In genomic region chr3:52043750-52044149, GRCh38 we compare ENCODE assay signal across 26 cellular contexts. TPM values are rescaled to one million over a fixed set of nuclear protein-coding genes. Genes with fewer than 3 reads are reported as not detected.
A peak's percentile ranks its signal among the peaks of the same experiment; 100 is the strongest.
DNase-seq lines count a peak whose midpoint lies in the region; ATAC-seq, FAIRE-seq and TF ChIP-seq lines count a peak whose summit lies in the region.
"Had no signal": no experiment of that assay in that cellular context is flagged by ENCODE, and none has a peak within 500 bp of the region (broad histone marks: within the 10 kb centered on the region; RNA-seq: fewer than 3 reads in every experiment).

No MANE protein-coding gene starts in this region.

- H3K36me3 ChIP-seq in H1 (ENCODE audit: control insufficient read depth in 2 of 4, insufficient read depth in 4 of 4, low read length in 3 of 4) (no peaks in the 10 kb centered on the region), stomach (peaks cover 0 to 8% (median 4%) of the 10 kb centered on the region in 4 donors)

- no peak overlapping the region for H2BK15ac ChIP-seq in H1 (ENCODE audit: low read length)

- H3K9me3 Mint-ChIP-seq in activated T-helper 17 cell treated with anti-CD3 and anti-CD28 coated beads, Interleukin-2, amount 50 U/mL, for 72 hours, result no peaks in the 10 kb centered on the region
- H3K9me3 Mint-ChIP-seq: activated CD4-positive, alpha-beta T cell treated with anti-CD3 and anti-CD28 coated beads, Interleukin-2, amount 10 ng/mL, durations not matched to agents 7 days and 5 days; HFFc6; stimulated activated naive CD8-positive, alpha-beta T cell treated with anti-CD3 and anti-CD28 coated beads, Interleukin-15, amount 100 ng/mL, for 72 hours had no signal

- DNase-seq in DMS 273 (lab: John Stamatoyannopoulos, UW; ENCODE audit: unreplicated experiment) (peak; percentile 38), DMS 273 treated with DMSO at 0.1 percent for 48 hours (lab: John Stamatoyannopoulos, UW) (no peak), H1 (ENCODE audit: low read depth in 1 of 2, low spot score in 2 of 2) (no peak), substantia nigra (lab: John Stamatoyannopoulos, UW) (peak in 1 of 49 donors; percentile 34), stomach (no peak), left colon (no peak)
- DNase-seq in stimulated activated CD4-positive, alpha-beta T cell treated with anti-CD3 and anti-CD28 coated beads, Interleukin-1b, Interleukin-23, amount 100 ng/mL, for 48 hours, result no peak
- DNase-seq: activated CD4-positive, alpha-beta T cell treated with anti-CD3 and anti-CD28 coated beads, Interleukin-2, amount 10 ng/mL, durations not matched to agents 7 days and 5 days; activated CD8-positive, alpha-beta memory T cell treated with anti-CD3 and anti-CD28 coated beads, Interleukin-2, amount 50 U/mL, for 48 hours; activated gamma-delta T cell; AML-193; Caco-2; glutamatergic neuron; HFFc6; left ventricle myocardium superior; NCI-H1417; NCI-H526 treated with DMSO at 0.1 percent for 48 hours; SHP77; small intestine; stimulated activated CD4-positive, alpha-beta T cell treated with anti-CD3 and anti-CD28 coated beads, Interleukin-4, amount 100 ng/mL, for 1 hour; stimulated activated naive CD8-positive, alpha-beta T cell treated with anti-CD3 and anti-CD28 coated beads, Interleukin-15, amount 100 ng/mL, for 72 hours had no signal

- no peak overlapping the region for H4K5ac ChIP-seq in H1 (ENCODE audit: insufficient read length, low read depth, low read length)

- H3K4me3 ChIP-seq in H1 (ENCODE audit: extremely low read depth in 1 of 4, insufficient read depth in 2 of 4, low read depth in 3 of 4, low read length in 4 of 4) (no peak overlapping the region), stomach (no peak overlapping the region)

- intact Hi-C loops in stomach (cut with DNase I; ENCODE audit: low total_unique reads), result no loop called here
- intact Hi-C loops in left colon (cut with DNase I, micrococcal nuclease), result no loop called here

- no peaks in the 10 kb centered on the region for H3K4me1 Mint-ChIP-seq in activated T-helper 17 cell treated with anti-CD3 and anti-CD28 coated beads, Interleukin-2, amount 50 U/mL, for 72 hours

- H2AK5ac ChIP-seq in H1 (ENCODE audit: low read depth, low read length), result peak overlapping the region; percentile 24; the same call in 1 of the 2 replicates

- no peak overlapping the region for H2BK120ac ChIP-seq in H1 (replicated peaks; ENCODE audit: low read depth, low read length)

- no peak overlapping the region for H4K8ac ChIP-seq in H1 (ENCODE audit: extremely low read depth, insufficient read depth, low read length)

- H2BK12ac ChIP-seq in H1 (ENCODE audit: low read depth, low read length), result peak overlapping the region; percentile 60; the same call in 1 of the 2 replicates

- H3K23ac ChIP-seq in H1 (ENCODE audit: insufficient read length), result no peak overlapping the region

- no peaks in the 10 kb centered on the region for H3K23me2 ChIP-seq in H1 (ENCODE audit: low read depth, low read length)

- TF ChIP-seq EP300 in H1 (IDR thresholded peaks at IDR 0.05; ENCODE audit: borderline replicate concordance in 1 of 2, low read depth in 2 of 2, low read length in 2 of 2) (no peak), stomach (IDR thresholded peaks at IDR 0.05) (no peak)

- H3K4me2 ChIP-seq in H1 (ENCODE audit: insufficient read depth in 1 of 2, low read depth in 2 of 2, low read length in 2 of 2), result no peak overlapping the region

- no peak overlapping the region for H3K56ac ChIP-seq in H1 (replicated peaks; ENCODE audit: insufficient read length, low read depth, low read length)

- ATAC-seq in activated T-helper 17 cell treated with anti-CD3 and anti-CD28 coated beads, Interleukin-2, amount 50 U/mL, for 72 hours (replicated peaks), result no peak
- no peak for ATAC-seq in left colon
- ATAC-seq: left ventricle myocardium superior; stimulated activated naive CD8-positive, alpha-beta T cell treated with anti-CD3 and anti-CD28 coated beads, Interleukin-15, amount 100 ng/mL, for 72 hours had no signal

- no peak for TF ChIP-seq CTCF in H1 (IDR thresholded peaks at IDR 0.05; ENCODE audit: control extremely low read depth in 1 of 3, insufficient read depth in 1 of 3, low read depth in 1 of 3, low read length in 3 of 3)
- TF ChIP-seq CTCF in stomach (IDR thresholded peaks at IDR 0.05), result no peak

- no peaks in the 10 kb centered on the region for H3K79me2 ChIP-seq in H1 (ENCODE audit: control insufficient read depth in 1 of 2, insufficient read depth in 2 of 2, low read length in 2 of 2)

- H4K91ac ChIP-seq in H1 (replicated peaks; ENCODE audit: insufficient read length, low read length), result no peak overlapping the region

- H3K4me1 ChIP-seq in H1 (replicated peaks in 1 of 4; ENCODE audit: control insufficient read depth in 3 of 4, insufficient read depth in 4 of 4, low read length in 3 of 4) (peaks cover 0 to 8% (median 3%) of the 10 kb centered on the region in 4 experiments; a peak in 5 of 7 replicates), stomach (peaks cover 34 to 55% (median 43%) of the 10 kb centered on the region in 4 donors)
- H3K4me1 ChIP-seq: Caco-2 had no signal

- no peak for TF ChIP-seq POLR2A in H1 (IDR thresholded peaks at IDR 0.05; ENCODE audit: control extremely low read depth in 1 of 2, low read depth in 2 of 2, low read length in 2 of 2)
- no peak for TF ChIP-seq POLR2A in stomach (IDR thresholded peaks at IDR 0.05)

- H4K20me1 ChIP-seq in H1 (replicated peaks in 1 of 2; ENCODE audit: control insufficient read depth in 1 of 2, insufficient read depth in 2 of 2, low read length in 2 of 2), result no peaks in the 10 kb centered on the region

- no peaks in the 10 kb centered on the region for H3K36me3 Mint-ChIP-seq in activated T-helper 17 cell treated with anti-CD3 and anti-CD28 coated beads, Interleukin-2, amount 50 U/mL, for 72 hours (ENCODE audit: low read depth)

- WGBS in H1 (ENCODE audit: extremely low coverage in 1 of 2, insufficient coverage in 1 of 2, insufficient read length in 1 of 2, insufficient replicate concordance in 2 of 2, low coverage in 1 of 2, low lambda C conversion rate in 2 of 2, missing lambda C conversion rate in 1 of 2), 2 experiments, result 86% methylated on average over 6 of the region's 6 CpGs; no CpG with 5 or more reads in 1 of the 2 experiments
- WGBS in stomach, 5 donors, result 38 to 65% (median 53%) methylated on average over 6 of the region's 6 CpGs

- no peak overlapping the region for H3K4ac ChIP-seq in H1 (replicated peaks; ENCODE audit: insufficient read length, low read depth, low read length)

- no peak for TF ChIP-seq RAD21 in H1 (IDR thresholded peaks at IDR 0.05 in 1 of 2, conservative IDR thresholded peaks at IDR 0.05 in 1 of 2; ENCODE audit: low read depth in 2 of 2, low read length in 2 of 2)

- no peak for FAIRE-seq in H1 (lab: Jason Lieb, UNC)
- FAIRE-seq: GM18507, small intestine, urothelium cell line had no signal

- no peak overlapping the region for H2AFZ ChIP-seq in H1 (ENCODE audit: low read length)

- H3K27ac ChIP-seq in H1 (ENCODE audit: low read depth, low read length) (no peak overlapping the region), substantia nigra (ENCODE audit: low read depth, low read length, poor library complexity, severe bottlenecking) (peak overlapping the region; percentile 100), stomach (peak overlapping the region in 2 of 5 donors; percentile 2 to 59)
- H3K27ac ChIP-seq: 22Rv1 had no signal

- peak overlapping the region; percentile 66 for H3K27ac Mint-ChIP-seq in activated T-helper 17 cell treated with anti-CD3 and anti-CD28 coated beads, Interleukin-2, amount 50 U/mL, for 72 hours
- H3K27ac Mint-ChIP-seq: progenitor cell of endocrine pancreas had no signal

- no peak overlapping the region for H3K9ac ChIP-seq in H1 (replicated peaks in 1 of 4; ENCODE audit: extremely low read depth in 1 of 4, low read depth in 3 of 4, low read length in 3 of 4)

- H3K9me3 ChIP-seq in H1 (ENCODE audit: insufficient read depth in 2 of 2, low read depth in 1 of 2, low read length in 1 of 2) (no peaks in the 10 kb centered on the region), stomach (no peaks in the 10 kb centered on the region)
- H3K9me3 ChIP-seq: Caco-2 had no signal

- no peak overlapping the region for H3K18ac ChIP-seq in H1 (ENCODE audit: extremely low read depth, low read length)

- no peak overlapping the region for H2BK20ac ChIP-seq in H1 (ENCODE audit: low read length)

- H2BK5ac ChIP-seq in H1 (ENCODE audit: low read depth, low read length), result no peak overlapping the region

- CTCF ChIA-PET in H1 (lab: Charles Lee; ENCODE audit: partially characterized antibody), result interaction anchor here (1.2 to 33.0 kb wide), 8 partner anchors 10 to 341 kb away, joined by 3 to 984 read pairs (median 14); partner anchors contain the start of gene DUSP7

- H3K14ac ChIP-seq in H1 (ENCODE audit: insufficient read length), result no peak overlapping the region

- no peaks in the 10 kb centered on the region for H3K27me3 ChIP-seq in H1 (replicated peaks in 1 of 4; ENCODE audit: control insufficient read depth in 3 of 4, extremely low read depth in 1 of 4, insufficient read depth in 3 of 4, low read length in 3 of 4)
- no peaks in the 10 kb centered on the region for H3K27me3 ChIP-seq in stomach

- no peaks in the 10 kb centered on the region for H3K79me1 ChIP-seq in H1 (ENCODE audit: low read depth, low read length)

- no peak overlapping the region for H3K4me3 Mint-ChIP-seq in activated T-helper 17 cell treated with anti-CD3 and anti-CD28 coated beads, Interleukin-2, amount 50 U/mL, for 72 hours
- H3K4me3 Mint-ChIP-seq: activated CD4-positive, alpha-beta T cell treated with anti-CD3 and anti-CD28 coated beads, Interleukin-2, amount 10 ng/mL, durations not matched to agents 7 days and 5 days; HFFc6; stimulated activated naive CD8-positive, alpha-beta T cell treated with anti-CD3 and anti-CD28 coated beads, Interleukin-15, amount 100 ng/mL, for 72 hours had no signal

- no peaks in the 10 kb centered on the region for H3K27me3 Mint-ChIP-seq in activated T-helper 17 cell treated with anti-CD3 and anti-CD28 coated beads, Interleukin-2, amount 50 U/mL, for 72 hours
- H3K27me3 Mint-ChIP-seq: activated CD4-positive, alpha-beta T cell treated with anti-CD3 and anti-CD28 coated beads, Interleukin-2, amount 10 ng/mL, durations not matched to agents 7 days and 5 days; stimulated activated naive CD8-positive, alpha-beta T cell treated with anti-CD3 and anti-CD28 coated beads, Interleukin-15, amount 100 ng/mL, for 72 hours had no signal

- POLR2A ChIA-PET in H1 (lab: Charles Lee; ENCODE audit: partially characterized antibody), result interaction anchor here (1.0 to 4.1 kb wide), 3 partner anchors 10 to 38 kb away, joined by 4 to 24 read pairs (median 5); partner anchors contain the start of gene DUSP7

RNA-seq across cellular contexts. Expression of gene DUSP7, which starts 12.6 kb away (rescaled TPM):
- total RNA-seq in activated T-helper 17 cell treated with anti-CD3 and anti-CD28 coated beads, Interleukin-2, amount 50 U/mL, for 72 hours, result 10 to 100 TPM; 19.3 to 25.1 TPM
- 19.4 and 20.5 TPM in 2 replicates for total RNA-seq in H1 (2021; fragmentation: NEBNext Ultra II Directional; extraction: Animal tissue kit (Norgen Biotek cat#: 25700))
- polyA plus RNA-seq in H1 (2011; rRNA removed) (24.9 and 32.1 TPM in 2 replicates), stomach (10 to 100 TPM in 1 of 3 donors, 1 to 10 TPM in 2; 4.9 to 11.2 (median 5.1) TPM)
- polyA plus RNA-seq in H1 (2011; cell fraction: cytosol; rRNA removed), result 17.8 TPM
- 17.4 TPM for polyA plus RNA-seq in H1 (2011; cell fraction: nucleus; rRNA removed)
- 9.6 to 11.4 TPM (median 11.0 TPM) in 4 replicates for polyA plus RNA-seq in H1 (2012, experiment 1 of 2)
- 11.4 TPM for polyA plus RNA-seq in H1 (2012, experiment 2 of 2)
- 10.2 TPM for polyA plus RNA-seq in H1 (2013, experiment 1 of 2)
- 11.0 TPM for polyA plus RNA-seq in H1 (2013, experiment 2 of 2)
- 19.6 and 30.2 TPM in 2 replicates for polyA minus RNA-seq in H1 (2011; rRNA and poly(A)+ RNA removed)
- polyA minus RNA-seq in H1 (2011; cell fraction: cytosol; rRNA and poly(A)+ RNA removed), result 18.8 TPM
- polyA minus RNA-seq in H1 (2011; cell fraction: nucleus; rRNA and poly(A)+ RNA removed), result 18.1 TPM
- total RNA-seq in stomach (10 to 100 TPM in 1 of 5 donors, 1 to 10 TPM in 3, under 1 TPM in 1; 0.58 to 23.7 (median 4.6) TPM), left colon (1 to 10 TPM; 7.4 to 9.1 TPM)

RNA-seq across cellular contexts. Expression of gene RPL29, which starts 48.1 kb away (rescaled TPM):
- 1,000 to 10,000 TPM; 1,433 to 1,498 TPM for total RNA-seq in activated T-helper 17 cell treated with anti-CD3 and anti-CD28 coated beads, Interleukin-2, amount 50 U/mL, for 72 hours
- total RNA-seq in H1 (2021; fragmentation: NEBNext Ultra II Directional; extraction: Animal tissue kit (Norgen Biotek cat#: 25700)), result 1,467 and 1,476 TPM in 2 replicates
- polyA plus RNA-seq in H1 (2011; rRNA removed), result 2,660 and 3,062 TPM in 2 replicates
- 3,021 TPM for polyA plus RNA-seq in H1 (2011; cell fraction: cytosol; rRNA removed)
- 1,988 TPM for polyA plus RNA-seq in H1 (2011; cell fraction: nucleus; rRNA removed)
- 2,347 to 2,838 TPM (median 2,522 TPM) in 4 replicates for polyA plus RNA-seq in H1 (2012, experiment 1 of 2)
- polyA plus RNA-seq in H1 (2012, experiment 2 of 2), result 3,643 TPM
- 2,053 TPM for polyA plus RNA-seq in H1 (2013, experiment 1 of 2)
- 1,963 TPM for polyA plus RNA-seq in H1 (2013, experiment 2 of 2)
- 1,098 and 1,191 TPM in 2 replicates for polyA minus RNA-seq in H1 (2011; rRNA and poly(A)+ RNA removed)
- polyA minus RNA-seq in H1 (2011; cell fraction: cytosol; rRNA and poly(A)+ RNA removed), result 1,141 TPM
- polyA minus RNA-seq in H1 (2011; cell fraction: nucleus; rRNA and poly(A)+ RNA removed), result 716 TPM
- total RNA-seq in stomach, result 1,000 to 10,000 TPM in 1 of 5 donors, 100 to 1,000 TPM in 4; 144 to 1,657 (median 865) TPM
- 1,000 to 10,000 TPM; 2,501 to 3,071 (median 2,933) TPM for polyA plus RNA-seq in stomach
- total RNA-seq in left colon, result 100 to 1,000 TPM; 894 to 910 TPM
